14 cellular contexts compared by ENCODE assay signal in the genomic region with DNA sequence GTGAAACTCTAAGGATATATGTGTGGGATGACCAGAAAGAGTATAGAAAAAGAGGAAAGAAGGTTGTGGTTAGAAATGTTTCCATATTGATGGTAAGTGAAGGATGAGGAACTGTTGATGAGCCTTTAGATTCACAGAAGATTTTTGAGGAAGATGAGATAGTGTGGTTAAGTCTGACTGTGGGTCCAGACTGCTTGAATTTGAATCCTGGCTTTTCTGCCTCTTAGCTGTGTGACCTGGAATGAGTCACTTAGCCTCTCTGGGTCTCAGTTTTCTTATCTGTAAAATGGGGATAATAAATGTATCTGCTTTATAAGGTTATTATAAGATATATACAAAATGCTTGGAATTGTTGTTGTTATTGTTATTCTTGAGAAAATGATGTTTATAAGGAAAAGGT.
"Had no signal": no experiment of that assay in that cellular context is flagged by ENCODE, and none has a peak within 500 bp of the region (broad histone marks: within the 10 kb centered on the region; RNA-seq: fewer than 3 reads in every experiment).

No MANE protein-coding gene starts in this region.

- H3K4me3 ChIP-seq: esophagus muscularis mucosa, lung, stomach, thoracic aorta, vagina had no signal

- H3K27me3 ChIP-seq: esophagus muscularis mucosa, stomach, vagina had no signal

- H3K27ac ChIP-seq: parathyroid adenoma, stomach, thoracic aorta, vagina had no signal

- H3K36me3 ChIP-seq: esophagus muscularis mucosa, stomach, thoracic aorta, vagina had no signal

- H3K9me3 ChIP-seq: esophagus muscularis mucosa, stomach, thoracic aorta, vagina had no signal

- ATAC-seq: activated T-helper 17 cell treated with anti-CD3 and anti-CD28 coated beads, Interleukin-2, amount 50 U/mL, for 72 hours; WTC11 had no signal

- DNase-seq: activated CD4-positive, alpha-beta T cell treated with anti-CD3 and anti-CD28 coated beads for 48 hours; activated naive CD4-positive, alpha-beta T cell treated with anti-CD3 and anti-CD28 coated beads for 36 hours; left cardiac atrium; midbrain; stimulated activated CD4-positive, alpha-beta T cell treated with anti-CD3 and anti-CD28 coated beads, Interleukin-4, amount 100 ng/mL, for 1 hour; stimulated activated CD8-positive, alpha-beta memory T cell treated with anti-CD3 and anti-CD28 coated beads, Interleukin-4, amount 100 ng/mL, for 48 hours; stomach had no signal

- H3K4me1 ChIP-seq: parathyroid adenoma had no signal
